1 cellular context compared by ENCODE assay signal in the genomic region with DNA sequence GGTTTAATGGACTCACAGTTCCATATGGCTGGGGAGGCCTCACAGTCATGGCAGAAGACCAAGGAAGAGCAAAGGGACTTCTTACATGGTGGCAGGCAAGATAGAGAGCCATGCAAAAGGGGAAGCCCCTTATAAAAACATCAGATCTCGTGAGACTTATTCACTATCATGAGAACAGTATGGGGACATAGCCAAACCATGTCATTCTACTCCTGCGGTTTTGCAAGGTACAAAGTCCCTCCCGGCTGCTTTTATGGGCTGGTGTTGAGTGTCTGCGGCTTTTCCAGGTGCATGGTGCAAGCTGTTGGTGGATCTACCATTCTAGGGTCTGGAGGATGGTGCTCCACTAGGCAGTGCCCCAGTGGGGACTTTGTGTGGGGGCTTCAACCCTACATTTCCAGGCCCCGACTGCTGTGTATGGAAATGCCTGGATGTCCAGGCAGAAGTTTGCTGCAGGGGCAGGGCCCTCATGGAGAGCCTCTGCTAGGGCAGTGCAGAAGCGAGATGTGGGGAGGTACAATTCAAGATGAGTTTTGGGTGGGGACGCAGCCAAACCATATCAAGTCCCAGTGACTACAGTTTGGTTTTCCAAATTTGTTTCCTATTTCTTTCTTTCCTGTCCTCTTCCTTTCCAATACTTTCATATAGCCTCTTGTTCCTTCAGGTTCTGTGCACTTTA.
TF ChIP-seq lines count a peak whose summit lies in the region.

No MANE protein-coding gene starts in this region.

TF ChIP-seq in HepG2, 621 proteins besides CTCF, POLR2A, EP300 and RAD21 (continued from another document and continues in another):
- TF ChIP-seq, protein P1, sequence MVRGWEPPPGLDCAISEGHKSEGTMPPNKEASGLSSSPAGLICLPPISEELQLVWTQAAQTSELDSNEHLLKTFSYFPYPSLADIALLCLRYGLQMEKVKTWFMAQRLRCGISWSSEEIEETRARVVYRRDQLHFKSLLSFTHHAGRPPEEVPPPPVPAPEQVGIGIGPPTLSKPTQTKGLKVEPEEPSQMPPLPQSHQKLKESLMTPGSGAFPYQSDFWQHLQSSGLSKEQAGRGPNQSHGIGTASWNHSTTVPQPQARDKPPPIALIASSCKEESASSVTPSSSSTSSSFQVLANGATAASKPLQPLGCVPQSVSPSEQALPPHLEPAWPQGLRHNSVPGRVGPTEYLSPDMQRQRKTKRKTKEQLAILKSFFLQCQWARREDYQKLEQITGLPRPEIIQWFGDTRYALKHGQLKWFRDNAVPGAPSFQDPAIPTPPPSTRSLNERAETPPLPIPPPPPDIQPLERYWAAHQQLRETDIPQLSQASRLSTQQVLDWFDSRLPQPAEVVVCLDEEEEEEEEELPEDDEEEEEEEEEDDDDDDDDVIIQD (CRISPR knock-in tag; IDR thresholded peaks at IDR 0.05; ENCODE audit: low read depth), result peak; percentile 95
- peak; percentile 76; the same call in 1 of the 2 replicates for TF ChIP-seq ZNF776 (CRISPR knock-in tag; IDR thresholded peaks at IDR 0.05)
- TF ChIP-seq EED (CRISPR knock-in tag; IDR thresholded peaks at IDR 0.05), result 0 out of 2 replicates have a peak, but pooled peaks have one; percentile 50
- TF ChIP-seq ZFP37 (CRISPR knock-in tag; IDR thresholded peaks at IDR 0.05; ENCODE audit: borderline replicate concordance), result peak; percentile 96
- TF ChIP-seq SETDB1 (CRISPR knock-in tag; IDR thresholded peaks at IDR 0.05; ENCODE audit: borderline replicate concordance), result 0 out of 2 replicates have a peak, but pooled peaks have one; percentile 41
- peak; percentile 49; the same call in 1 of the 2 replicates for TF ChIP-seq ZNF292 (CRISPR knock-in tag; IDR thresholded peaks at IDR 0.05; ENCODE audit: borderline replicate concordance, low read depth)
- TF ChIP-seq, protein P2, sequence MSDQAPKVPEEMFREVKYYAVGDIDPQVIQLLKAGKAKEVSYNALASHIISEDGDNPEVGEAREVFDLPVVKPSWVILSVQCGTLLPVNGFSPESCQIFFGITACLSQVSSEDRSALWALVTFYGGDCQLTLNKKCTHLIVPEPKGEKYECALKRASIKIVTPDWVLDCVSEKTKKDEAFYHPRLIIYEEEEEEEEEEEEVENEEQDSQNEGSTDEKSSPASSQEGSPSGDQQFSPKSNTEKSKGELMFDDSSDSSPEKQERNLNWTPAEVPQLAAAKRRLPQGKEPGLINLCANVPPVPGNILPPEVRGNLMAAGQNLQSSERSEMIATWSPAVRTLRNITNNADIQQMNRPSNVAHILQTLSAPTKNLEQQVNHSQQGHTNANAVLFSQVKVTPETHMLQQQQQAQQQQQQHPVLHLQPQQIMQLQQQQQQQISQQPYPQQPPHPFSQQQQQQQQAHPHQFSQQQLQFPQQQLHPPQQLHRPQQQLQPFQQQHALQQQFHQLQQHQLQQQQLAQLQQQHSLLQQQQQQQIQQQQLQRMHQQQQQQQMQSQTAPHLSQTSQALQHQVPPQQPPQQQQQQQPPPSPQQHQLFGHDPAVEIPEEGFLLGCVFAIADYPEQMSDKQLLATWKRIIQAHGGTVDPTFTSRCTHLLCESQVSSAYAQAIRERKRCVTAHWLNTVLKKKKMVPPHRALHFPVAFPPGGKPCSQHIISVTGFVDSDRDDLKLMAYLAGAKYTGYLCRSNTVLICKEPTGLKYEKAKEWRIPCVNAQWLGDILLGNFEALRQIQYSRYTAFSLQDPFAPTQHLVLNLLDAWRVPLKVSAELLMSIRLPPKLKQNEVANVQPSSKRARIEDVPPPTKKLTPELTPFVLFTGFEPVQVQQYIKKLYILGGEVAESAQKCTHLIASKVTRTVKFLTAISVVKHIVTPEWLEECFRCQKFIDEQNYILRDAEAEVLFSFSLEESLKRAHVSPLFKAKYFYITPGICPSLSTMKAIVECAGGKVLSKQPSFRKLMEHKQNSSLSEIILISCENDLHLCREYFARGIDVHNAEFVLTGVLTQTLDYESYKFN (CRISPR knock-in tag; conservative IDR thresholded peaks at IDR 0.05), result peak; percentile 80
- peak; percentile 40; the same call in 1 of the 2 replicates for TF ChIP-seq ELF1 (CRISPR knock-in tag; IDR thresholded peaks at IDR 0.05)
- 0 out of 2 replicates have a peak, but pooled peaks have one; percentile 28 for TF ChIP-seq THAP9 (CRISPR knock-in tag; IDR thresholded peaks at IDR 0.05; ENCODE audit: borderline replicate concordance)
- peak; percentile 47; the same call in 1 of the 2 replicates for TF ChIP-seq NCOA5 (CRISPR knock-in tag; IDR thresholded peaks at IDR 0.05)
- peak; percentile 36; the same call in 1 of the 2 replicates for TF ChIP-seq TARDBP (CRISPR knock-in tag; IDR thresholded peaks at IDR 0.05)
- TF ChIP-seq CREB3 (CRISPR knock-in tag; IDR thresholded peaks at IDR 0.05), result peak; percentile 58; the same call in 1 of the 2 replicates
- TF ChIP-seq SOX13 (IDR thresholded peaks at IDR 0.05), result peak; percentile 75
- TF ChIP-seq SOX13 (CRISPR knock-in tag; conservative IDR thresholded peaks at IDR 0.05 in 1 of 2, IDR thresholded peaks at IDR 0.05 in 1 of 2), result peak in 1 of 2 experiments; percentile 82; a peak in 2 of 4 replicates
- TF ChIP-seq ZNF263 (CRISPR knock-in tag; IDR thresholded peaks at IDR 0.05), result peak; percentile 94
- peak; percentile 47; the same call in 1 of the 2 replicates for TF ChIP-seq ZNF768 (CRISPR knock-in tag; IDR thresholded peaks at IDR 0.05)
- peak; percentile 81 for TF ChIP-seq ISL2 (CRISPR knock-in tag; IDR thresholded peaks at IDR 0.05)
- TF ChIP-seq NFKB2 (CRISPR knock-in tag; IDR thresholded peaks at IDR 0.05; ENCODE audit: borderline replicate concordance), result peak; percentile 89; the same call in 1 of the 2 replicates
- peak; percentile 34; the same call in 1 of the 2 replicates for TF ChIP-seq TCF7L2 (IDR thresholded peaks at IDR 0.05; ENCODE audit: low read depth, low read length)
- peak; percentile 30 for TF ChIP-seq SP5 (CRISPR knock-in tag; IDR thresholded peaks at IDR 0.05; ENCODE audit: borderline replicate concordance, low read depth)
- TF ChIP-seq NR2F6 (IDR thresholded peaks at IDR 0.05), result peak; percentile 34; the same call in 1 of the 2 replicates
- peak; percentile 77 for TF ChIP-seq NR2F6 (CRISPR knock-in tag; IDR thresholded peaks at IDR 0.05)
- TF ChIP-seq MXD1 (CRISPR knock-in tag; IDR thresholded peaks at IDR 0.05), result peak; percentile 62; the same call in 1 of the 2 replicates
- TF ChIP-seq, protein P3, sequence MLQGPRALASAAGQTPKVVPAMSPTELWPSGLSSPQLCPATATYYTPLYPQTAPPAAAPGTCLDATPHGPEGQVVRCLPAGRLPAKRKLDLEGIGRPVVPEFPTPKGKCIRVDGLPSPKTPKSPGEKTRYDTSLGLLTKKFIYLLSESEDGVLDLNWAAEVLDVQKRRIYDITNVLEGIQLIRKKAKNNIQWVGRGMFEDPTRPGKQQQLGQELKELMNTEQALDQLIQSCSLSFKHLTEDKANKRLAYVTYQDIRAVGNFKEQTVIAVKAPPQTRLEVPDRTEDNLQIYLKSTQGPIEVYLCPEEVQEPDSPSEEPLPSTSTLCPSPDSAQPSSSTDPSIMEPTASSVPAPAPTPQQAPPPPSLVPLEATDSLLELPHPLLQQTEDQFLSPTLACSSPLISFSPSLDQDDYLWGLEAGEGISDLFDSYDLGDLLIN (CRISPR knock-in tag; IDR thresholded peaks at IDR 0.05; ENCODE audit: borderline replicate concordance), result peak; percentile 86
- peak; percentile 16; the same call in 1 of the 2 replicates for TF ChIP-seq ZBTB49 (CRISPR knock-in tag; IDR thresholded peaks at IDR 0.05; ENCODE audit: borderline replicate concordance)
- peak; percentile 68; the same call in 1 of the 2 replicates for TF ChIP-seq ZNF629 (CRISPR knock-in tag; conservative IDR thresholded peaks at IDR 0.05)
- peak; percentile 47; the same call in 1 of the 2 replicates for TF ChIP-seq KDM2A (CRISPR knock-in tag; IDR thresholded peaks at IDR 0.05; ENCODE audit: borderline replicate concordance, low read depth)
